11 cellular contexts compared by ENCODE assay signal in the genomic region with DNA sequence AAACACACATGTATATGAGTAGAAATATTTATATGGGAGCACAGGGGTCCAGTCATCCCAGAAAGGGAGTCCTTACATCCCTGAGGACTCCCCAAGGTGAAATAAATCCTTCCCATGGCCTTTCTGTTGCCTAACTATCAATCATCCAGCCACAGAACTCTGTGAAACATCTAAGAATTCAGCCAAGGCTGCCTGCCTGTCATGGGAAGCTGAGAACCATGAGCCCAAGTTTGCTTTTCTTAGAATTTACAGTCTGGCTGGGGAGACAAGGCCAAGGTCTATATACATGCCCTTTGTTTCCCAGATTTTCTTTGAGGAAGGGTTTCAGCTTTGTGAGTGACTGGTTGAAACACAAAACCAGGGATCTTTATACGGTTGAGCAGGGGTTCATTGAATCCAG. TPM values are rescaled to one million over a fixed set of nuclear protein-coding genes. Genes with fewer than 3 reads are reported as not detected.
DNase-seq lines count a peak whose midpoint lies in the region; ATAC-seq and TF ChIP-seq lines count a peak whose summit lies in the region.
"Had no signal": no experiment of that assay in that cellular context is flagged by ENCODE, and none has a peak within 500 bp of the region (broad histone marks: within the 10 kb centered on the region; RNA-seq: fewer than 3 reads in every experiment).

No MANE protein-coding gene starts in this region.

- H3K79me1 ChIP-seq in mesenchymal stem cell (replicated peaks; ENCODE audit: low read length, poor library complexity, severe bottlenecking), result no peaks in the 10 kb centered on the region

- H3K36me3 ChIP-seq in mesenchymal stem cell (ENCODE audit: control insufficient read depth in 1 of 2, insufficient read depth in 2 of 2, low read depth in 1 of 2, low read length in 2 of 2), result no peaks in the 10 kb centered on the region

- DNase-seq in LHCN-M2 (ENCODE audit: low read depth) (peak; percentile 40), coronary artery (ENCODE audit: low spot score) (no peak), mesenchymal stem cell (peak; percentile 56), NCI-H1105 (lab: John Stamatoyannopoulos, UW) (no peak)
- DNase-seq: activated CD8-positive, alpha-beta memory T cell treated with anti-CD3 and anti-CD28 coated beads for 24 hours had no signal

- peak overlapping the region; percentile 68 to 78 for H2BK12ac ChIP-seq in mesenchymal stem cell (ENCODE audit: low read length in 2 of 2)

- H4K91ac ChIP-seq in mesenchymal stem cell (ENCODE audit: low read length), result no peak overlapping the region

- ATAC-seq in HG02571 (IDR thresholded peaks at IDR 0.05; ENCODE audit: unreplicated experiment) (no peak), HG02678 (IDR thresholded peaks at IDR 0.05; ENCODE audit: unreplicated experiment) (no peak), HG03442 (IDR thresholded peaks at IDR 0.05; ENCODE audit: unreplicated experiment) (no peak)
- ATAC-seq: esophagus mucosa had no signal

- no peak overlapping the region for H3K14ac ChIP-seq in mesenchymal stem cell (ENCODE audit: low read length in 2 of 2)

- peak overlapping the region; percentile 54 to 57 for H3K4ac ChIP-seq in mesenchymal stem cell (ENCODE audit: low read depth in 1 of 2, low read length in 2 of 2)

- H3K27ac ChIP-seq in coronary artery, result peak overlapping the region; percentile 89 to 90
- H3K27ac ChIP-seq in mesenchymal stem cell (ENCODE audit: low read length, poor library complexity, severe bottlenecking), result peak overlapping the region; percentile 86
- H3K27ac ChIP-seq in temporal lobe (ENCODE audit: low read depth, low read length), result peak overlapping the region; percentile 23

- WGBS in mesenchymal stem cell, result 56% methylated on average over 1 of the region's 1 CpG

- H3K9ac ChIP-seq in mesenchymal stem cell (ENCODE audit: low read length), result peak overlapping the region; percentile 81

- H2AFZ ChIP-seq in mesenchymal stem cell (ENCODE audit: low read depth, low read length), result no peak overlapping the region

- H2AK5ac ChIP-seq in mesenchymal stem cell (ENCODE audit: low read length, severe bottlenecking), result peak overlapping the region; percentile 79

- H2BK120ac ChIP-seq in mesenchymal stem cell (ENCODE audit: low read depth, low read length), result peak overlapping the region; percentile 50

- H3K27me3 ChIP-seq in mesenchymal stem cell (ENCODE audit: control insufficient read depth in 1 of 2, insufficient read depth in 1 of 2, low read length in 2 of 2), result no peaks in the 10 kb centered on the region

- H3K4me1 ChIP-seq in mesenchymal stem cell (ENCODE audit: control insufficient read depth, insufficient read depth, low read depth, low read length), result peaks cover 5% of the 10 kb centered on the region

- peak overlapping the region; percentile 71 for H4K8ac ChIP-seq in mesenchymal stem cell (ENCODE audit: low read length)

- H3K9me3 ChIP-seq in mesenchymal stem cell (ENCODE audit: control insufficient read depth, low read length), result no peaks in the 10 kb centered on the region

- no peak overlapping the region for H3K4me2 ChIP-seq in mesenchymal stem cell (ENCODE audit: low read length, poor library complexity, severe bottlenecking)

- H3K18ac ChIP-seq in mesenchymal stem cell (ENCODE audit: low read depth in 1 of 2, low read length in 2 of 2), result peak overlapping the region; percentile 54 to 85

- H3K23ac ChIP-seq in mesenchymal stem cell (ENCODE audit: low read length in 2 of 2), result no peak overlapping the region

- no peak overlapping the region for H3K4me3 ChIP-seq in coronary artery
- no peak overlapping the region for H3K4me3 ChIP-seq in mesenchymal stem cell (ENCODE audit: insufficient read depth in 1 of 2, low read depth in 1 of 2, low read length in 2 of 2)

- H2BK15ac ChIP-seq in mesenchymal stem cell (ENCODE audit: low read depth, poor library complexity, severe bottlenecking), result no peak overlapping the region

- H2BK5ac ChIP-seq in mesenchymal stem cell (ENCODE audit: low read depth, low read length, poor library complexity, severe bottlenecking), result no peak overlapping the region

- no peak for TF ChIP-seq CTCF in coronary artery (IDR thresholded peaks at IDR 0.05)

RNA-seq across cellular contexts. Expression of a gene that starts 15.8 kb away (rescaled TPM):
- total RNA-seq in LHCN-M2 (2014; rRNA removed) (0.69 TPM in 1 of 2 replicates, not detected in the other), temporal lobe (0.49 TPM)
- 7.1 TPM for polyA plus RNA-seq in LHCN-M2 (2012)
- 0.22 TPM for polyA plus RNA-seq in mesenchymal stem cell (2013, experiment 1 of 2)
- 0.14 TPM for polyA plus RNA-seq in mesenchymal stem cell (2013, experiment 2 of 2)
- total RNA-seq: esophagus mucosa had no signal

RNA-seq across cellular contexts. Expression of a gene that starts 28.7 kb away (rescaled TPM):
- 3.8 and 4.5 TPM in 2 replicates for total RNA-seq in LHCN-M2 (2014; rRNA removed)
- polyA plus RNA-seq in LHCN-M2 (2012), result 2.8 TPM
- 11.3 TPM for polyA plus RNA-seq in mesenchymal stem cell (2013, experiment 1 of 2)
- polyA plus RNA-seq in mesenchymal stem cell (2013, experiment 2 of 2), result 11.3 TPM
- 0.98 TPM for total RNA-seq in temporal lobe
- total RNA-seq: progenitor cell of endocrine pancreas had no signal

RNA-seq across cellular contexts. Expression of a gene that starts 35.9 kb away (rescaled TPM):
- total RNA-seq in LHCN-M2 (2014; rRNA removed), result 87.9 and 100 TPM in 2 replicates
- 39.6 TPM for polyA plus RNA-seq in LHCN-M2 (2012)
- 59.1 TPM for polyA plus RNA-seq in mesenchymal stem cell (2013, experiment 1 of 2)
- 61.1 TPM for polyA plus RNA-seq in mesenchymal stem cell (2013, experiment 2 of 2)
- total RNA-seq in temporal lobe, result 82.4 TPM

Comparison
In these comparisons a context has a peak if more than half of its experiments do, and no peak if none do; other contexts are left out.
1. DNase-seq: peak in LHCN-M2 (single experiment) and mesenchymal stem cell (single experiment); none in coronary artery (single experiment) and NCI-H1105 (single experiment).
2. H3K27ac ChIP-seq: peak in every context shown above with its lines; median percentile 90 in coronary artery; 86 in mesenchymal stem cell; 23 in temporal lobe.